In genomic region chr20:17682889-17683198, GRCh38 we compare ENCODE assay signal across 8 cellular contexts. TPM values are rescaled to one million over a fixed set of nuclear protein-coding genes. Genes with fewer than 3 reads are reported as not detected.
DNase-seq lines count a peak whose midpoint lies in the region; ATAC-seq, FAIRE-seq and TF ChIP-seq lines count a peak whose summit lies in the region.

No MANE protein-coding gene starts in this region.

- peaks cover 21% of the 10 kb centered on the region for H3K4me1 Mint-ChIP-seq in T-helper 1 cell treated with Interleukin-12 subunit alpha and Interleukin-12 subunit beta and Interleukin-4 antibody, amounts not matched to agents 30 μg/mL and 1 μg/mL, for 36 hours (ENCODE audit: low read depth)
- peaks cover 15% of the 10 kb centered on the region for H3K4me1 Mint-ChIP-seq in activated naive CD8-positive, alpha-beta T cell treated with anti-CD3 and anti-CD28 coated beads for 36 hours

- H3K9ac ChIP-seq in kidney (ENCODE audit: low read length in 2 of 2): peak overlapping the region; percentile 37 to 66

- no peak for TF ChIP-seq CTCF in kidney (IDR thresholded peaks at IDR 0.05; ENCODE audit: borderline replicate concordance, extremely low read depth, insufficient read depth)

- H3K27ac Mint-ChIP-seq in T-helper 1 cell treated with Interleukin-12 subunit alpha and Interleukin-12 subunit beta and Interleukin-4 antibody, amounts not matched to agents 30 μg/mL and 1 μg/mL, for 36 hours: no peak overlapping the region
- no peak overlapping the region for H3K27ac Mint-ChIP-seq in activated naive CD8-positive, alpha-beta T cell treated with anti-CD3 and anti-CD28 coated beads for 36 hours

- peak overlapping the region; percentile 88 for H3K4me3 Mint-ChIP-seq in T-helper 1 cell treated with Interleukin-12 subunit alpha and Interleukin-12 subunit beta and Interleukin-4 antibody, amounts not matched to agents 30 μg/mL and 1 μg/mL, for 36 hours
- H3K4me3 Mint-ChIP-seq in activated naive CD8-positive, alpha-beta T cell treated with anti-CD3 and anti-CD28 coated beads for 36 hours: peak overlapping the region; percentile 81

- no peaks in the 10 kb centered on the region for H3K9me3 Mint-ChIP-seq in T-helper 1 cell treated with Interleukin-12 subunit alpha and Interleukin-12 subunit beta and Interleukin-4 antibody, amounts not matched to agents 30 μg/mL and 1 μg/mL, for 36 hours
- H3K9me3 Mint-ChIP-seq in activated naive CD8-positive, alpha-beta T cell treated with anti-CD3 and anti-CD28 coated beads for 36 hours: no peaks in the 10 kb centered on the region

- peaks cover 23 to 29% of the 10 kb centered on the region in 2 donors for H3K4me1 ChIP-seq in kidney (ENCODE audit: control insufficient read depth in 1 of 2, insufficient read depth in 1 of 2, low read depth in 1 of 2, low read length in 2 of 2)

- intact Hi-C loops in kidney (cut with DNase I): loop anchor here (5.0 kb wide), 1 partner anchor 214 kb away; no protein-coding TSS in a partner anchor

- H3K4me3 ChIP-seq in kidney (ENCODE audit: low read length in 2 of 2): peak overlapping the region; percentile 55 to 77

- ATAC-seq in GM19035 (IDR thresholded peaks at IDR 0.05; ENCODE audit: unreplicated experiment): no peak
- no peak for ATAC-seq in GM21381 (IDR thresholded peaks at IDR 0.05; ENCODE audit: unreplicated experiment)

- H3K36me3 ChIP-seq in kidney (ENCODE audit: control insufficient read depth in 1 of 2, insufficient read depth in 2 of 2, low read length in 2 of 2): peaks cover 0 to 8% of the 10 kb centered on the region in 2 donors

- peaks cover 51% of the 10 kb centered on the region for H3K27me3 Mint-ChIP-seq in T-helper 1 cell treated with Interleukin-12 subunit alpha and Interleukin-12 subunit beta and Interleukin-4 antibody, amounts not matched to agents 30 μg/mL and 1 μg/mL, for 36 hours (ENCODE audit: low read depth)
- H3K27me3 Mint-ChIP-seq in activated naive CD8-positive, alpha-beta T cell treated with anti-CD3 and anti-CD28 coated beads for 36 hours: peaks cover 32% of the 10 kb centered on the region

- no peaks in the 10 kb centered on the region for H3K9me3 ChIP-seq in kidney (ENCODE audit: control insufficient read depth in 1 of 2, low read length in 2 of 2)

- no peak for FAIRE-seq in kidney (lab: Jason Lieb, UNC)

- DNase-seq in T-helper 1 cell (no peak), kidney (no peak), substantia nigra (lab: John Stamatoyannopoulos, UW) (no peak), hypothalamus (lab: John Stamatoyannopoulos, UW) (no peak)
- no peak for DNase-seq in activated naive CD8-positive, alpha-beta T cell treated with anti-CD3 and anti-CD28 coated beads for 36 hours

- peaks cover 8% of the 10 kb centered on the region for H3K36me3 Mint-ChIP-seq in T-helper 1 cell treated with Interleukin-12 subunit alpha and Interleukin-12 subunit beta and Interleukin-4 antibody, amounts not matched to agents 30 μg/mL and 1 μg/mL, for 36 hours (ENCODE audit: low read depth)
- peaks cover 2% of the 10 kb centered on the region for H3K36me3 Mint-ChIP-seq in activated naive CD8-positive, alpha-beta T cell treated with anti-CD3 and anti-CD28 coated beads for 36 hours

- peak overlapping the region; percentile 79 to 90 for H3K27ac ChIP-seq in kidney (ENCODE audit: low read depth in 2 of 2, low read length in 2 of 2)
- H3K27ac ChIP-seq in substantia nigra (ENCODE audit: low read depth, low read length, poor library complexity, severe bottlenecking): peak overlapping the region; percentile 83

RNA-seq across cellular contexts. Expression of gene RRBP1, which starts 0.8 kb away (rescaled TPM):
- total RNA-seq in activated naive CD8-positive, alpha-beta T cell treated with anti-CD3 and anti-CD28 coated beads for 36 hours: 10 to 100 TPM; 24.0 to 26.5 TPM
- total RNA-seq in kidney: 231 TPM
- polyA plus RNA-seq in kidney (ENCODE audit: insufficient read depth, low read depth, low replicate concordance): 83.4 TPM

RNA-seq across cellular contexts. Expression of gene BANF2, which starts 16.9 kb away (rescaled TPM):
- total RNA-seq in activated naive CD8-positive, alpha-beta T cell treated with anti-CD3 and anti-CD28 coated beads for 36 hours: not detected
- total RNA-seq in kidney: not detected
- polyA plus RNA-seq in kidney (ENCODE audit: insufficient read depth, low read depth, low replicate concordance): not detected
